ENCODE assay signal across 1 cellular context in genomic region chr2:179441551-179441950, GRCh38.
TF ChIP-seq lines count a peak whose summit lies in the region.

No MANE protein-coding gene starts in this region.

TF ChIP-seq in GM23338, 12 proteins besides CTCF, POLR2A, EP300 and RAD21 (continued from another document):
- TF ChIP-seq REST (IDR thresholded peaks at IDR 0.05; ENCODE audit: unreplicated experiment) (no peak), ZNF114 (CRISPR knock-in tag; IDR thresholded peaks at IDR 0.05) (no peak), ZNF331 (CRISPR knock-in tag; IDR thresholded peaks at IDR 0.05; ENCODE audit: low read depth) (no peak), CREB1 (CRISPR knock-in tag; IDR thresholded peaks at IDR 0.05; ENCODE audit: low read depth) (no peak), EZH2phosphoT487 (IDR thresholded peaks at IDR 0.05; ENCODE audit: unreplicated experiment) (no peak), EZH2 (IDR thresholded peaks at IDR 0.05; ENCODE audit: low read depth, unreplicated experiment) (no peak), NANOG (IDR thresholded peaks at IDR 0.05; ENCODE audit: borderline replicate concordance) (no peak)
TF ChIP-seq in GM23338: peak in this region for 0.
